ENCODE assay signal across 28 cellular contexts in genomic region chr3:48966367-48966766, GRCh38. TPM values are rescaled to one million over a fixed set of nuclear protein-coding genes. Genes with fewer than 3 reads are reported as not detected.
DNase-seq lines count a peak whose midpoint lies in the region; ATAC-seq, FAIRE-seq and TF ChIP-seq lines count a peak whose summit lies in the region.
"Had no signal": no experiment of that assay in that cellular context is flagged by ENCODE, and none has a peak within 500 bp of the region (broad histone marks: within the 10 kb centered on the region; RNA-seq: fewer than 3 reads in every experiment).

No MANE protein-coding gene starts in this region.

- ATAC-seq in central memory CD8-positive, alpha-beta T cell (replicated peaks; ENCODE audit: extremely low read depth, poor library complexity, severe bottlenecking), result peak; percentile 40
- ATAC-seq in sciatic nerve (no peak), HG03469 (IDR thresholded peaks at IDR 0.05; ENCODE audit: unreplicated experiment) (no peak)
- ATAC-seq: CD8-positive, alpha-beta T cell; Panc1 had no signal

- peaks cover 6% of the 10 kb centered on the region; the same call in 1 of the 2 replicates for H3K79me2 ChIP-seq in KMS-11 (ENCODE audit: insufficient read depth, low read depth)
- H3K79me2 ChIP-seq in OCI-LY7 (ENCODE audit: insufficient read depth, low read depth, low read length), result no peaks in the 10 kb centered on the region

- CTCF ChIA-PET in OCI-LY7 (lab: Charles Lee; ENCODE audit: unreplicated experiment), result no interaction called here

- no peak overlapping the region; a peak in 1 of 22 replicates for H3K9ac ChIP-seq in BLaER1 treated with 17β-estradiol and CSF1 and Interleukin-3, amounts not matched to agents 10 nM and 100 nM
- peak overlapping the region; percentile 29; the same call in 1 of the 2 replicates for H3K9ac ChIP-seq in KMS-11

- no peaks in the 10 kb centered on the region for H3K27me3 ChIP-seq in BLaER1 treated with 17β-estradiol and CSF1 and Interleukin-3, amounts not matched to agents 10 nM and 100 nM
- no peaks in the 10 kb centered on the region for H3K27me3 ChIP-seq in KMS-11 (ENCODE audit: insufficient read depth, low read depth)
- H3K27me3 ChIP-seq: brain microvascular endothelial cell, ovary had no signal

- peaks cover 0 to 36% (median 22%) of the 10 kb centered on the region in 10 experiments; a peak in 15 of 20 replicates for H3K4me1 ChIP-seq in BLaER1 treated with 17β-estradiol and CSF1 and Interleukin-3, amounts not matched to agents 10 nM and 100 nM
- H3K4me1 ChIP-seq in KMS-11 (ENCODE audit: low read depth, poor library complexity, severe bottlenecking) (peaks cover 56% of the 10 kb centered on the region), OCI-LY7 (ENCODE audit: insufficient read depth, low read length, poor library complexity, severe bottlenecking) (no peaks in the 10 kb centered on the region)
- H3K4me1 ChIP-seq: HAP-1 had no signal

- BruUV-seq in OCI-LY7 (replicated peaks; lab: Mats Ljungman, UMichigan), result no TSS peak

- H3K27ac Mint-ChIP-seq in central memory CD8-positive, alpha-beta T cell (ENCODE audit: low read depth), result no peak overlapping the region
- peak overlapping the region; percentile 71 for H3K27ac Mint-ChIP-seq in nephron progenitor cell

- no peak overlapping the region for H3K4me3 Mint-ChIP-seq in central memory CD8-positive, alpha-beta T cell
- no peak overlapping the region for H3K4me3 Mint-ChIP-seq in nephron progenitor cell
- H3K4me3 Mint-ChIP-seq: CD8-positive, alpha-beta T cell; naive B cell had no signal

- peaks cover 0 to 57% (median 29%) of the 10 kb centered on the region in 11 experiments; a peak in 16 of 22 replicates for H4K20me1 ChIP-seq in BLaER1 treated with 17β-estradiol and CSF1 and Interleukin-3, amounts not matched to agents 10 nM and 100 nM
- H4K20me1 ChIP-seq in KMS-11 (ENCODE audit: insufficient read depth), result no peaks in the 10 kb centered on the region
- H4K20me1 ChIP-seq in OCI-LY7 (ENCODE audit: insufficient read depth, low read length), result no peaks in the 10 kb centered on the region

- peaks cover 66% of the 10 kb centered on the region for H3K36me3 Mint-ChIP-seq in central memory CD8-positive, alpha-beta T cell (ENCODE audit: insufficient read depth)
- H3K36me3 Mint-ChIP-seq in nephron progenitor cell (ENCODE audit: low read depth), result peaks cover 74% of the 10 kb centered on the region

- no peak overlapping the region; a peak in 1 of 22 replicates for H3K27ac ChIP-seq in BLaER1 treated with 17β-estradiol and CSF1 and Interleukin-3, amounts not matched to agents 10 nM and 100 nM
- H3K27ac ChIP-seq in KMS-11 (peak overlapping the region; percentile 83), OCI-LY7 (ENCODE audit: low read depth, low read length, poor library complexity, severe bottlenecking) (no peak overlapping the region)
- H3K27ac ChIP-seq: brain microvascular endothelial cell, ovary had no signal

- no peaks in the 10 kb centered on the region for H3K27me3 Mint-ChIP-seq in central memory CD8-positive, alpha-beta T cell
- peaks cover 3% of the 10 kb centered on the region for H3K27me3 Mint-ChIP-seq in nephron progenitor cell (ENCODE audit: low read depth, poor library complexity)
- H3K27me3 Mint-ChIP-seq: naive B cell had no signal

- FAIRE-seq in H54 (lab: Jason Lieb, UNC), result no peak
- FAIRE-seq: endothelial cell of umbilical vein had no signal

- DNase-seq in central memory CD8-positive, alpha-beta T cell (ENCODE audit: low spot score in 2 of 2), result no peak
- DNase-seq in nephron progenitor cell (no peak), H54 (ENCODE audit: insufficient read length, low spot score) (no peak), sciatic nerve (ENCODE audit: low spot score) (no peak), OCI-LY7 (ENCODE audit: low spot score) (no peak)
- DNase-seq: ACHN; brain microvascular endothelial cell; CD8-positive, alpha-beta T cell; dermis blood vessel endothelial cell; DND-41; hippocampal formation; islet precursor cell; KG1; naive B cell; NCI-H187; NCI-H226; right cardiac atrium had no signal

- peaks cover 5% of the 10 kb centered on the region for H3K4me1 Mint-ChIP-seq in central memory CD8-positive, alpha-beta T cell
- H3K4me1 Mint-ChIP-seq in nephron progenitor cell, result no peaks in the 10 kb centered on the region

- TF ChIP-seq CTCF in KMS-11 (conservative IDR thresholded peaks at IDR 0.05; ENCODE audit: low read depth, low read length) (no peak), nephron progenitor cell (IDR thresholded peaks at IDR 0.05) (no peak), OCI-LY7 (conservative IDR thresholded peaks at IDR 0.05; ENCODE audit: low read length) (no peak)

- intact Hi-C loops in sciatic nerve (cut with DNase I), result no loop called here
- intact Hi-C loops in OCI-LY7 (cut with micrococcal nuclease; ENCODE audit: unreplicated experiment), result no loop called here

- H3K4me3 ChIP-seq in BLaER1 treated with 17β-estradiol and CSF1 and Interleukin-3, amounts not matched to agents 10 nM and 100 nM, result no peak overlapping the region
- H3K4me3 ChIP-seq in KMS-11 (IDR thresholded peaks at IDR 0.05; ENCODE audit: insufficient read depth, low read depth, low read length) (no peak overlapping the region), OCI-LY7 (ENCODE audit: low read depth, low read length, poor library complexity, severe bottlenecking) (no peak overlapping the region)
- H3K4me3 ChIP-seq: HAP-1, lung, ovary had no signal

- H3K9me2 ChIP-seq in OCI-LY7 (ENCODE audit: insufficient read depth, low read length), result no peaks in the 10 kb centered on the region

- H3K4me2 ChIP-seq in BLaER1 treated with 17β-estradiol and CSF1 and Interleukin-3, amounts not matched to agents 10 nM and 100 nM, result peak overlapping the region in 7 of 11 experiments; percentile 0 to 50 (median 7); a peak in 6 of 22 replicates
- peak overlapping the region; percentile 92 for H3K4me2 ChIP-seq in KMS-11
- H3K4me2 ChIP-seq in OCI-LY7 (ENCODE audit: low read length), result no peak overlapping the region

- H2AFZ ChIP-seq in KMS-11 (ENCODE audit: low read depth) (no peak overlapping the region), OCI-LY7 (ENCODE audit: low read length) (no peak overlapping the region)

- TF ChIP-seq POLR2A in H54 (IDR thresholded peaks at IDR 0.05; ENCODE audit: low read depth, low read length), result no peak

- no peaks in the 10 kb centered on the region for H3K9me3 Mint-ChIP-seq in central memory CD8-positive, alpha-beta T cell
- H3K9me3 Mint-ChIP-seq in nephron progenitor cell, result no peaks in the 10 kb centered on the region
- H3K9me3 Mint-ChIP-seq: activated naive CD4-positive, alpha-beta T cell treated with anti-CD3 and anti-CD28 coated beads, Interleukin-2, amount 50 U/mL, for 72 hours; activated T-cell treated with anti-CD3 and anti-CD28 coated beads, Interleukin-2, amount 50 U/mL, for 72 hours; CD8-positive, alpha-beta T cell; naive B cell had no signal

- H3K36me3 ChIP-seq in BLaER1 treated with 17β-estradiol and CSF1 and Interleukin-3, amounts not matched to agents 10 nM and 100 nM, result peaks cover 95 to 100% (median 99%) of the 10 kb centered on the region in 11 experiments
- H3K36me3 ChIP-seq in KMS-11 (ENCODE audit: insufficient read depth), result no peaks in the 10 kb centered on the region
- peaks cover 89% of the 10 kb centered on the region for H3K36me3 ChIP-seq in OCI-LY7 (ENCODE audit: insufficient read depth, low read length)
- H3K36me3 ChIP-seq: ovary had no signal

- no peaks in the 10 kb centered on the region for H3K9me3 ChIP-seq in BLaER1 treated with 17β-estradiol and CSF1 and Interleukin-3, amounts not matched to agents 10 nM and 100 nM (replicated peaks in 1 of 11)
- no peaks in the 10 kb centered on the region for H3K9me3 ChIP-seq in OCI-LY7 (ENCODE audit: low read length)
- H3K9me3 ChIP-seq: HAP-1, ovary had no signal

- POLR2A ChIA-PET in OCI-LY7 (lab: Charles Lee), result interaction anchor here (0.5 kb wide), 1 partner anchor 79 kb away, joined by 3 read pairs; no protein-coding TSS in a partner anchor

RNA-seq across cellular contexts. Expression of gene P4HTM, which starts 23.7 kb away (rescaled TPM):
- total RNA-seq in sciatic nerve (40.1 TPM), OCI-LY7 (2022) (36.9 and 47.4 TPM in 2 replicates)
- 45.3 and 48.4 TPM in 2 replicates for total RNA-seq in OCI-LY7 (2014; rRNA removed; shearing (Covaris generic))
- total RNA-seq: SK-MEL-5 had no signal

RNA-seq across cellular contexts. Expression of gene WDR6, which starts 40.8 kb away (rescaled TPM):
- 149 TPM for total RNA-seq in sciatic nerve
- 92.0 and 101 TPM in 2 replicates for total RNA-seq in OCI-LY7 (2014; rRNA removed; shearing (Covaris generic))
- 128 and 131 TPM in 2 replicates for total RNA-seq in OCI-LY7 (2022)

RNA-seq across cellular contexts. Expression of gene ARIH2, which starts 47.7 kb away (rescaled TPM):
- 88.9 TPM for total RNA-seq in sciatic nerve
- 121 and 124 TPM in 2 replicates for total RNA-seq in OCI-LY7 (2014; rRNA removed; shearing (Covaris generic))
- total RNA-seq in OCI-LY7 (2022), result 113 and 131 TPM in 2 replicates

RNA-seq across cellular contexts. Expression of gene DALRD3, which starts 52.0 kb away (rescaled TPM):
- total RNA-seq in sciatic nerve (18.7 TPM), OCI-LY7 (2022) (35.0 and 35.7 TPM in 2 replicates)
- 26.3 and 36.2 TPM in 2 replicates for total RNA-seq in OCI-LY7 (2014; rRNA removed; shearing (Covaris generic))

RNA-seq across cellular contexts. Expression of gene NDUFAF3, which starts 55.6 kb away (rescaled TPM):
- total RNA-seq in sciatic nerve (75.1 TPM), OCI-LY7 (2022) (124 and 147 TPM in 2 replicates)
- 255 and 309 TPM in 2 replicates for total RNA-seq in OCI-LY7 (2014; rRNA removed; shearing (Covaris generic))
